Comparison of ENCODE assay signal across 15 cellular contexts in the genomic region with DNA sequence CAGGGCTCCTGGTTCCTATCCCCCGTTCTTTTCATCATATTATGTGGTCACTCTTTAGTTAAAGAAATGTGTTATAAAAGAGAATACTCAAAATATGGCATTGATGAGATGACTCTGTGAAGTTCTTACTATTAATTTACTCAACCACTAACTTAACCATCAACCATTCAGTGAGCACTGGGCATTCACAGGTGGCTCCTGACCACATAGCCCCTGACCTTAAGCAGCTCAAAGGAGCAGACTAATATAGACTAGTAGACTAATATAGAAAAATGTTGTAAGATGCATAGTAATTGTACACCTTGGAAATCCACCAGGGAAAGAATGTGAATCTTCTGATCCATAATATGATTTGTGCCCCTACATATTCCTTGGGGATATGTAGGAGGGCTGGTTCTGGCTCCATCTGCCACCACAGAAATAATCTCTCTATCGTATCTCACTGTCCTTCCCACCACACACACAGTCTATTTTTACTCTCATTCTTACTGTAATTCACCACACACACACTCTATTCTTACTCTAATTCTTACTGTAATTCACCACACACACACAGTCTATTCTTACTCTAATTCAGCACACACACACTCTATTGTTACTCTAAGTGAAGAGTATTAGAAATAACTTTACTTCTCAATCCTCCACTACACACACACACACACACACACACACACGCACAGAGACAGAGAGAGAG.
A peak's percentile ranks its signal among the peaks of the same experiment; 100 is the strongest.
DNase-seq lines count a peak whose midpoint lies in the region; ATAC-seq and TF ChIP-seq lines count a peak whose summit lies in the region.
"Had no signal": no experiment of that assay in that cellular context is flagged by ENCODE, and none has a peak within 500 bp of the region (broad histone marks: within the 10 kb centered on the region; RNA-seq: fewer than 3 reads in every experiment).

No MANE protein-coding gene starts in this region.

- H3K4me3 ChIP-seq in foreskin fibroblast (ENCODE audit: low read depth in 1 of 2, low read length in 2 of 2) = no peak overlapping the region
- H3K4me3 ChIP-seq: A549 had no signal

- no peak overlapping the region for H3K27ac Mint-ChIP-seq in activated naive CD4-positive, alpha-beta T cell treated with anti-CD3 and anti-CD28 coated beads, Interleukin-2, amount 50 U/mL, for 72 hours
- H3K27ac Mint-ChIP-seq: memory B cell, type B pancreatic cell had no signal

- peak; percentile 68 to 89 for ATAC-seq in activated naive CD4-positive, alpha-beta T cell treated with anti-CD3 and anti-CD28 coated beads, Interleukin-2, amount 50 U/mL, for 72 hours
- peak; percentile 60 for ATAC-seq in HG02798 (IDR thresholded peaks at IDR 0.05; ENCODE audit: poor library complexity, unreplicated experiment)
- ATAC-seq in HG03469 (IDR thresholded peaks at IDR 0.05; ENCODE audit: unreplicated experiment) = peak; percentile 55
- no peak for ATAC-seq in GM19324 (IDR thresholded peaks at IDR 0.05; ENCODE audit: low FRiP score, unreplicated experiment)
- ATAC-seq: A549 had no signal

- no peak for TF ChIP-seq CTCF in foreskin fibroblast (IDR thresholded peaks at IDR 0.05; ENCODE audit: low read depth, low read length)

- H3K36me3 Mint-ChIP-seq in activated naive CD4-positive, alpha-beta T cell treated with anti-CD3 and anti-CD28 coated beads, Interleukin-2, amount 50 U/mL, for 72 hours = peaks cover 5 to 24% of the 10 kb centered on the region in 2 donors
- H3K36me3 Mint-ChIP-seq: memory B cell, type B pancreatic cell had no signal

- DNase-seq in activated naive CD4-positive, alpha-beta T cell treated with anti-CD3 and anti-CD28 coated beads, Interleukin-2, amount 50 U/mL, for 72 hours (ENCODE audit: low spot score in 2 of 2) = no peak
- no peak for DNase-seq in activated naive CD4-positive, alpha-beta T cell (lab: John Stamatoyannopoulos, UW)
- DNase-seq in stimulated activated CD4-positive, alpha-beta T cell treated with anti-CD3 and anti-CD28 coated beads, Interleukin-4, amount 100 ng/mL, for 4 hours = no peak
- no peak for DNase-seq in NCI-H1436 (lab: John Stamatoyannopoulos, UW)
- no peak for DNase-seq in foreskin fibroblast
- DNase-seq: Calu3, erythroblast, NCI-H345, occipital lobe had no signal

- peaks cover 0 to 10% of the 10 kb centered on the region in 2 donors for H3K9me3 Mint-ChIP-seq in activated naive CD4-positive, alpha-beta T cell treated with anti-CD3 and anti-CD28 coated beads, Interleukin-2, amount 50 U/mL, for 72 hours
- H3K9me3 Mint-ChIP-seq: memory B cell, type B pancreatic cell had no signal
